In genomic region chr1:194707074-194707473, GRCh38 we compare ENCODE assay signal across 15 cellular contexts.
"Had no signal": no experiment of that assay in that cellular context is flagged by ENCODE, and none has a peak within 500 bp of the region (broad histone marks: within the 10 kb centered on the region; RNA-seq: fewer than 3 reads in every experiment).

No MANE protein-coding gene starts in this region.

- H3K9me3 ChIP-seq: esophagus squamous epithelium, ovary, right atrium auricular region had no signal

- H3K36me3 ChIP-seq: esophagus squamous epithelium, ovary, right atrium auricular region had no signal

- DNase-seq: effector memory CD8-positive, alpha-beta T cell; esophagus squamous epithelium; foreskin fibroblast; head of caudate nucleus; hippocampal formation; kidney glomerular epithelial cell; naive thymus-derived CD4-positive, alpha-beta T cell; nucleus accumbens; ovary; small intestine; stimulated activated CD4-positive, alpha-beta T cell treated with anti-CD3 and anti-CD28 coated beads, Interleukin-12 subunit alpha, Interleukin-12 subunit beta, amount 100 ng/mL, for 4 hours; stimulated activated naive CD4-positive, alpha-beta T cell; trophoblast cell had no signal

- ATAC-seq: effector memory CD8-positive, alpha-beta T cell; naive thymus-derived CD4-positive, alpha-beta T cell had no signal

- FAIRE-seq: islet of Langerhans had no signal

- H3K4me3 ChIP-seq: esophagus squamous epithelium, ovary, right atrium auricular region had no signal

- H3K27me3 ChIP-seq: esophagus squamous epithelium, ovary, right atrium auricular region had no signal

- H3K4me1 ChIP-seq: esophagus squamous epithelium, right atrium auricular region had no signal

- H3K27ac ChIP-seq: esophagus squamous epithelium, ovary, right atrium auricular region had no signal
